In the genomic region with DNA sequence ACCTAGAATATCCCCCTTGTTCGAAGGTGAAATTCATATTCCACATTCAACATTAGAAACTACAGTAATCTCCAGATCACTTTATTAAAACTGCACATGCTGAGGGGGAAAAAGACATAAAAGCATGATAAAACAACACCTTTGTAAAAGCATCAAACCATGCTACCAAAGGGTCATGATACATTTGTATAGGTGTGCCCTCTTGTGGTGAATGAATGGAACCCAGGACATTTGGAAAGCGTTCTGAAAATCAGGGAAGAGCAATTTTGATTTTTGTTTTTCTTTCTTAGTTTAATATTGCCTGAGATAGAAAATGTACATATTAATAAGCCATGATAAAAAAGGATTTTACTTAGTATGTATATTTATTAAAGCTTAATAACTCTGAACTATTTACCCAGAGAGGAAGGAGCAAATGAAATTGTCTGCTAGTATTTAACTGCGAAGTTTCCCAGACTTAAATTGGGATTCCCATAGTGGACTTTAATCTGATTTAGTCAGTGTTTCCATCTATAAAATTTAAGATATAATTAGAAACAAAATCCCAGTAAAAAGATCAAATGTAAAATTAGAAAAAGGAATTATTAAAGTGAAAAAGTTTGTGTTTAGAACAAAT, we compare ENCODE assay signal across 9 cellular contexts.
A peak's percentile ranks its signal among the peaks of the same experiment; 100 is the strongest.
DNase-seq lines count a peak whose midpoint lies in the region; ATAC-seq, FAIRE-seq and TF ChIP-seq lines count a peak whose summit lies in the region.
"Had no signal": no experiment of that assay in that cellular context is flagged by ENCODE, and none has a peak within 500 bp of the region (broad histone marks: within the 10 kb centered on the region; RNA-seq: fewer than 3 reads in every experiment).

No MANE protein-coding gene starts in this region.

- no peak overlapping the region for H3K27ac Mint-ChIP-seq in WTC11
- H3K27ac Mint-ChIP-seq: activated naive CD8-positive, alpha-beta T cell treated with anti-CD3 and anti-CD28 coated beads, Interleukin-2, amount 10 ng/mL, durations not matched to agents 7 days and 5 days had no signal

- DNase-seq in A673 (ENCODE audit: low spot score) (peak; percentile 49), NCI-H2029 (lab: John Stamatoyannopoulos, UW) (peak; percentile 55), WTC11 (ENCODE audit: low spot score) (no peak), kidney tubule cell (ENCODE audit: low spot score) (peak; percentile 37), GM12892 (ENCODE audit: insufficient read length) (no peak)
- DNase-seq in effector CD8-positive, alpha-beta T cell (lab: John Stamatoyannopoulos, UW), result no peak
- DNase-seq: activated naive CD8-positive, alpha-beta T cell treated with anti-CD3 and anti-CD28 coated beads, Interleukin-2, amount 10 ng/mL, durations not matched to agents 7 days and 5 days had no signal

- no peak for FAIRE-seq in GM12892 (lab: Jason Lieb, UNC)

- peaks cover 39% of the 10 kb centered on the region for H3K4me1 Mint-ChIP-seq in WTC11
- H3K4me1 Mint-ChIP-seq: activated naive CD8-positive, alpha-beta T cell treated with anti-CD3 and anti-CD28 coated beads, Interleukin-2, amount 10 ng/mL, durations not matched to agents 7 days and 5 days had no signal

- H3K4me1 ChIP-seq in A673 (ENCODE audit: insufficient read depth, low read length, poor library complexity, severe bottlenecking), result no peaks in the 10 kb centered on the region

- no peak overlapping the region for H3K4me3 Mint-ChIP-seq in WTC11
- H3K4me3 Mint-ChIP-seq: activated naive CD8-positive, alpha-beta T cell treated with anti-CD3 and anti-CD28 coated beads, Interleukin-2, amount 10 ng/mL, durations not matched to agents 7 days and 5 days had no signal

- H3K36me3 Mint-ChIP-seq in WTC11, result peaks cover 7% of the 10 kb centered on the region
- H3K36me3 Mint-ChIP-seq: activated naive CD8-positive, alpha-beta T cell treated with anti-CD3 and anti-CD28 coated beads, Interleukin-2, amount 10 ng/mL, durations not matched to agents 7 days and 5 days had no signal

- ATAC-seq in GM19351 (IDR thresholded peaks at IDR 0.05; ENCODE audit: unreplicated experiment) (peak; percentile 81), WTC11 (no peak), GM21390 (IDR thresholded peaks at IDR 0.05; ENCODE audit: unreplicated experiment) (no peak)

- peaks cover 12% of the 10 kb centered on the region for H3K9me3 Mint-ChIP-seq in WTC11
- H3K9me3 Mint-ChIP-seq: activated naive CD8-positive, alpha-beta T cell treated with anti-CD3 and anti-CD28 coated beads, Interleukin-2, amount 10 ng/mL, durations not matched to agents 7 days and 5 days had no signal

- CTCF ChIA-PET in A673 (lab: Charles Lee), result no interaction called here
- CTCF ChIA-PET in WTC11 (lab: Charles Lee), result no interaction called here

- no peaks in the 10 kb centered on the region for H3K9me3 ChIP-seq in A673 (ENCODE audit: low read depth, low read length, poor library complexity, severe bottlenecking)

- POLR2A ChIA-PET in A673 (lab: Charles Lee; ENCODE audit: low non-redundant PET), result no interaction called here
- POLR2A ChIA-PET in WTC11 (lab: Charles Lee), result no interaction called here

- H3K27me3 Mint-ChIP-seq in WTC11 (ENCODE audit: low read depth), result no peaks in the 10 kb centered on the region; the same call in 1 of the 2 replicates

- intact Hi-C loops in A673 (cut with micrococcal nuclease; ENCODE audit: unreplicated experiment), result loop anchor here (5.0 kb wide), 1 partner anchor 796 kb away; no protein-coding TSS in a partner anchor

- TF ChIP-seq POLR2A in GM12892 (IDR thresholded peaks at IDR 0.05; ENCODE audit: low read depth, low read length), result no peak

- H3K27ac ChIP-seq in A673 (ENCODE audit: low read depth, low read length, poor library complexity, severe bottlenecking), result no peak overlapping the region

- no peaks in the 10 kb centered on the region for H3K27me3 ChIP-seq in A673 (replicated peaks; ENCODE audit: insufficient read depth, low read depth, low read length, poor library complexity)

- no peaks in the 10 kb centered on the region for H3K36me3 ChIP-seq in A673 (ENCODE audit: insufficient read depth, low read length, poor library complexity, severe bottlenecking)

- no peak overlapping the region for H3K4me3 ChIP-seq in A673 (ENCODE audit: low read depth, low read length, poor library complexity, severe bottlenecking)

- TF ChIP-seq CTCF in A673 (conservative IDR thresholded peaks at IDR 0.05; ENCODE audit: low read depth, low read length) (peak; percentile 68), WTC11 (IDR thresholded peaks at IDR 0.05) (peak; percentile 56; the same call in 1 of the 2 replicates)

- no TSS peak for BruUV-seq in A673 (replicated peaks; lab: Mats Ljungman, UMichigan)

TF ChIP-seq in WTC11, 78 proteins besides CTCF, POLR2A, EP300 and RAD21:
- TF ChIP-seq IRF2 (CRISPR knock-in tag; IDR thresholded peaks at IDR 0.05; ENCODE audit: borderline replicate concordance, low read depth), result no peak
- no peak for TF ChIP-seq EMX1 (CRISPR knock-in tag; IDR thresholded peaks at IDR 0.05)

Comparison
In these comparisons a context has a peak if more than half of its experiments do, and no peak if none do; other contexts are left out.
1. DNase-seq: peak in A673 (single experiment), NCI-H2029 (single experiment) and kidney tubule cell (single experiment); none in WTC11 (single experiment), GM12892 (single experiment) and effector CD8-positive, alpha-beta T cell (single experiment).